ENCODE assay signal across 16 cellular contexts in genomic region chr2:853203-853870, GRCh38.
DNase-seq lines count a peak whose midpoint lies in the region; ATAC-seq and TF ChIP-seq lines count a peak whose summit lies in the region.
"Had no signal": no experiment of that assay in that cellular context is flagged by ENCODE, and none has a peak within 500 bp of the region (broad histone marks: within the 10 kb centered on the region; RNA-seq: fewer than 3 reads in every experiment).

No MANE protein-coding gene starts in this region.

- H3K36me3 Mint-ChIP-seq in nephron progenitor cell (ENCODE audit: low read depth): no peaks in the 10 kb centered on the region
- H3K36me3 Mint-ChIP-seq: CD8-positive, alpha-beta T cell had no signal

- DNase-seq in DND-41 (no peak), islet precursor cell (peak; percentile 30), neuronal stem cell (ENCODE audit: low spot score) (no peak), thyroid gland (peak; percentile 52 to 54), nephron progenitor cell (no peak), left cardiac atrium (no peak)
- DNase-seq: Calu3, DMS79 treated with DMSO at 0.1 percent for 48 hours, EL, IMR-90 had no signal

- H3K9me3 ChIP-seq in DND-41 (ENCODE audit: insufficient read depth, low read length, severe bottlenecking): peaks cover 36% of the 10 kb centered on the region
- no peaks in the 10 kb centered on the region for H3K9me3 ChIP-seq in neuronal stem cell (replicated peaks in 1 of 2; ENCODE audit: control insufficient read depth in 2 of 2, insufficient read depth in 1 of 2, low read depth in 1 of 2, low read length in 2 of 2)
- H3K9me3 ChIP-seq in thyroid gland: no peaks in the 10 kb centered on the region
- H3K9me3 ChIP-seq: HAP-1 had no signal

- peaks cover 12% of the 10 kb centered on the region for H3K4me1 ChIP-seq in DND-41 (ENCODE audit: insufficient read depth, low read length)
- no peaks in the 10 kb centered on the region for H3K4me1 ChIP-seq in neuronal stem cell (ENCODE audit: control insufficient read depth in 2 of 2, insufficient read depth in 1 of 2, low read depth in 1 of 2, low read length in 2 of 2)
- peaks cover 0 to 14% of the 10 kb centered on the region in 2 donors for H3K4me1 ChIP-seq in thyroid gland
- H3K4me1 ChIP-seq: HAP-1 had no signal

- no peak overlapping the region for H2BK120ac ChIP-seq in neuronal stem cell (ENCODE audit: low read depth, low read length)

- H3K4me1 Mint-ChIP-seq in nephron progenitor cell: peaks cover 39% of the 10 kb centered on the region

- no peak overlapping the region for H3K27ac Mint-ChIP-seq in nephron progenitor cell
- H3K27ac Mint-ChIP-seq: B cell; CD8-positive, alpha-beta T cell had no signal

- no peak overlapping the region for H3K18ac ChIP-seq in neuronal stem cell (ENCODE audit: low read length)

- intact Hi-C loops in thyroid gland (cut with DNase I): no loop called here
- intact Hi-C loops in left cardiac atrium (cut with DNase I): loop anchor here (5.0 to 10.0 kb wide), 2 partner anchors 691 to 694 kb away; no protein-coding TSS in a partner anchor

- peaks cover 67% of the 10 kb centered on the region for H3K36me3 ChIP-seq in DND-41 (ENCODE audit: insufficient read depth, low read length)
- no peaks in the 10 kb centered on the region for H3K36me3 ChIP-seq in neuronal stem cell (replicated peaks in 1 of 2; ENCODE audit: control insufficient read depth in 2 of 2, insufficient read depth in 2 of 2, low read length in 2 of 2)
- no peaks in the 10 kb centered on the region for H3K36me3 ChIP-seq in thyroid gland
- H3K36me3 ChIP-seq: HAP-1 had no signal

- ATAC-seq in DND-41 (ENCODE audit: insufficient read depth, low read depth): no peak
- ATAC-seq in GM21737 (IDR thresholded peaks at IDR 0.05; ENCODE audit: unreplicated experiment): no peak
- no peak for ATAC-seq in left cardiac atrium
- ATAC-seq: CD8-positive, alpha-beta T cell; GM12878 had no signal

- H3K27me3 ChIP-seq in DND-41 (ENCODE audit: insufficient read depth, low read length, poor library complexity) (no peaks in the 10 kb centered on the region), neuronal stem cell (ENCODE audit: control insufficient read depth in 3 of 3, insufficient read depth in 3 of 3, low read depth in 1 of 3, low read length in 3 of 3) (no peaks in the 10 kb centered on the region), thyroid gland (no peaks in the 10 kb centered on the region)
- H3K27me3 ChIP-seq: BLaER1 treated with 17β-estradiol and CSF1 and Interleukin-3, amounts not matched to agents 10 nM and 100 nM had no signal

- no peak overlapping the region for H2AK5ac ChIP-seq in neuronal stem cell (ENCODE audit: low read depth, low read length)

- H3K4me3 Mint-ChIP-seq in nephron progenitor cell: no peak overlapping the region
- H3K4me3 Mint-ChIP-seq: B cell; CD8-positive, alpha-beta T cell had no signal

- H2AFZ ChIP-seq in DND-41 (ENCODE audit: low read depth, low read length): no peak overlapping the region
- no peak overlapping the region for H2AFZ ChIP-seq in neuronal stem cell (ENCODE audit: low read length)

- H2BK15ac ChIP-seq in neuronal stem cell (ENCODE audit: low read length): no peak overlapping the region

- WGBS in neuronal stem cell (ENCODE audit: extremely low coverage in 2 of 2, insufficient read length in 2 of 2, insufficient replicate concordance in 1 of 2), 2 donors: no CpG with 5 or more reads among the region's 19 CpGs
- 38 to 44% methylated on average over 18 to 19 of the region's 19 CpGs for WGBS in thyroid gland, 2 donors

- no peaks in the 10 kb centered on the region for H4K20me1 ChIP-seq in DND-41 (ENCODE audit: insufficient read depth, low read length)
- H4K20me1 ChIP-seq: BLaER1 treated with 17β-estradiol and CSF1 and Interleukin-3, amounts not matched to agents 10 nM and 100 nM had no signal

- no peak overlapping the region for H4K8ac ChIP-seq in neuronal stem cell (ENCODE audit: low read depth, low read length)

- peak overlapping the region; percentile 21 for H3K14ac ChIP-seq in neuronal stem cell (ENCODE audit: low read length)

- H3K9me3 Mint-ChIP-seq in nephron progenitor cell: peaks cover 11% of the 10 kb centered on the region

- no peak overlapping the region for H3K23ac ChIP-seq in neuronal stem cell (ENCODE audit: low read depth, low read length, poor library complexity)

- H2BK5ac ChIP-seq in neuronal stem cell (ENCODE audit: low read length): no peak overlapping the region

- no peaks in the 10 kb centered on the region for H3K79me1 ChIP-seq in neuronal stem cell (ENCODE audit: low read depth, low read length)

- H4K91ac ChIP-seq in neuronal stem cell (ENCODE audit: low read depth, low read length, poor library complexity): no peak overlapping the region

- no peak overlapping the region for H3K9ac ChIP-seq in DND-41 (ENCODE audit: low read depth, low read length)
- no peak overlapping the region for H3K9ac ChIP-seq in neuronal stem cell (ENCODE audit: low read depth, low read length, poor library complexity)
- H3K9ac ChIP-seq: BLaER1 treated with 17β-estradiol and CSF1 and Interleukin-3, amounts not matched to agents 10 nM and 100 nM had no signal

- H3K27ac ChIP-seq in DND-41 (ENCODE audit: low read length): peak overlapping the region; percentile 12
- no peak overlapping the region for H3K27ac ChIP-seq in neuronal stem cell (replicated peaks; ENCODE audit: low read length)
- H3K27ac ChIP-seq in thyroid gland: peak overlapping the region; percentile 6 to 11 (median 9)

- no peak overlapping the region for H2BK12ac ChIP-seq in neuronal stem cell (ENCODE audit: low read length)

- H3K79me2 ChIP-seq in DND-41 (ENCODE audit: insufficient read depth, low read length): peaks cover 15% of the 10 kb centered on the region

- peaks cover 19% of the 10 kb centered on the region for H3K27me3 Mint-ChIP-seq in nephron progenitor cell (ENCODE audit: low read depth, poor library complexity)

- H3K4ac ChIP-seq in neuronal stem cell (ENCODE audit: low read length): no peak overlapping the region

- no peak for TF ChIP-seq POLR2A in thyroid gland (IDR thresholded peaks at IDR 0.05)

- H3K4me2 ChIP-seq in DND-41 (ENCODE audit: insufficient read depth, low read length) (no peak overlapping the region), neuronal stem cell (ENCODE audit: insufficient read depth, low read length, poor library complexity, severe bottlenecking) (no peak overlapping the region)

- TF ChIP-seq CTCF in DND-41 (IDR thresholded peaks at IDR 0.05; ENCODE audit: borderline replicate concordance, extremely low read depth, low read length, poor library complexity, severe bottlenecking) (no peak), thyroid gland (IDR thresholded peaks at IDR 0.05) (no peak), nephron progenitor cell (IDR thresholded peaks at IDR 0.05) (no peak)

- no peak overlapping the region for H3K4me3 ChIP-seq in DND-41 (ENCODE audit: low read depth in 1 of 2, low read length in 2 of 2)
- no peak overlapping the region for H3K4me3 ChIP-seq in neuronal stem cell (ENCODE audit: low read length in 2 of 2)
- no peak overlapping the region for H3K4me3 ChIP-seq in thyroid gland (replicated peaks in 1 of 3)
- H3K4me3 ChIP-seq: BLaER1 treated with 17β-estradiol and CSF1 and Interleukin-3, amounts not matched to agents 10 nM and 100 nM; GM12878; HAP-1 had no signal

Comparison
In these comparisons a context has a peak if more than half of its experiments do, and no peak if none do; other contexts are left out.
1. DNase-seq: peak in islet precursor cell (single experiment) and thyroid gland (2 of 2); none in DND-41 (single experiment), neuronal stem cell (single experiment), nephron progenitor cell (single experiment) and left cardiac atrium (single experiment).